Comparison of ENCODE assay signal across 16 cellular contexts in the genomic region with DNA sequence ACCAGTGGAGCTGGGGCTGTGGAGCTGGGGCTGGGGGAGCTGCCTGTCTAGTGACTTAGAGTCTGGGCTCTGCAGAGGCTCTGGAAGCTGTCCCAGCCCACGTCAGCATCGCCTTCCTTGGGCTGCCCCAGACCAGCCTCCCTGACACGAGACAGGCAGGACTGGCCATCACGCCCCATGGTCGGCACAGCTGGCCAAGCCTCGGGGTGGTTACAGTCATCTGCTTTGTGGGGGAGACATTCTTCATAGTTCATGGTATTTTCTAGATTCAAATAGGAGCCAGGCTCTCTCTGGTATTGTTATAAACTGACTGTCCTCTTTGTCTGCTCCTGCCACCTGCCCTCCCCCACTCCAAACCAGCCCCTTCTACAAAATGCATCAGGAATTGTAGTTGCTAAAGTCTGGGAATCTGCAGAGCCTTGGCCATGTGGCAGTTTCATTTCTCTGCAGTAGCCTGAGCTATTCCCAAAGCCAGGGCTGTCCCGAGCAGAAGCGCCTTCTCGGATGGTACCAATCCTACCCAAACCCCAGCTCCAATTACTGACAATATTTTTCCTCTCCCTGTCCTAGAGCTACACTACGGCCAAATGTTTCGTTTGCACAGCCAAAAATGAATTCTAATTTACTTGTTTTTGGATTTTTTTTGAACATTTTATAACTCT. TPM values are rescaled to one million over a fixed set of nuclear protein-coding genes. Genes with fewer than 3 reads are reported as not detected.
DNase-seq lines count a peak whose midpoint lies in the region; ATAC-seq, FAIRE-seq and TF ChIP-seq lines count a peak whose summit lies in the region.
"Had no signal": no experiment of that assay in that cellular context is flagged by ENCODE, and none has a peak within 500 bp of the region (broad histone marks: within the 10 kb centered on the region; RNA-seq: fewer than 3 reads in every experiment).

No MANE protein-coding gene starts in this region.

- no peaks in the 10 kb centered on the region for H4K20me1 ChIP-seq in IMR-90 (ENCODE audit: insufficient read depth, low read length)

- no peak for TF ChIP-seq RAD21 in IMR-90 (IDR thresholded peaks at IDR 0.05; ENCODE audit: low read length)

- 0% methylated on average over 1 of the region's 11 CpGs; no CpG with 5 or more reads in 1 of the 2 experiments for WGBS in IMR-90 (ENCODE audit: extremely low coverage in 2 of 2, insufficient read length in 1 of 2), 2 experiments
- WGBS in mesenchymal stem cell, result 92% methylated on average over 9 of the region's 11 CpGs

- H2AK5ac ChIP-seq in IMR-90 (ENCODE audit: low read depth, low read length) (no peak overlapping the region), mesenchymal stem cell (ENCODE audit: low read length, severe bottlenecking) (no peak overlapping the region)

- no peak for TF ChIP-seq CTCF in IMR-90 (conservative IDR thresholded peaks at IDR 0.05; ENCODE audit: low read depth, low read length)

- H3K4ac ChIP-seq in IMR-90 (ENCODE audit: low read depth, low read length) (no peak overlapping the region), mesenchymal stem cell (ENCODE audit: low read depth in 1 of 2, low read length in 2 of 2) (no peak overlapping the region)

- H2BK120ac ChIP-seq in IMR-90 (ENCODE audit: low read depth, low read length) (no peak overlapping the region), mesenchymal stem cell (ENCODE audit: low read depth, low read length) (no peak overlapping the region)

- CTCF ChIA-PET in IMR-90 (lab: Yijun Ruan, JAX), result interaction anchor here (0.7 to 1.0 kb wide), 2 partner anchors 43 to 311 kb away, joined by 3 read pairs; no protein-coding TSS in a partner anchor

- peak overlapping the region; percentile 1; the same call in 1 of the 2 replicates for H3K4me2 ChIP-seq in IMR-90 (ENCODE audit: low read depth, low read length)
- no peak overlapping the region for H3K4me2 ChIP-seq in mesenchymal stem cell (ENCODE audit: low read length, poor library complexity, severe bottlenecking)

- H4K91ac ChIP-seq in IMR-90 (ENCODE audit: insufficient read depth, low read depth, low read length) (no peak overlapping the region), mesenchymal stem cell (ENCODE audit: low read length) (no peak overlapping the region)

- H3K18ac ChIP-seq in IMR-90 (ENCODE audit: low read depth, low read length) (no peak overlapping the region), mesenchymal stem cell (ENCODE audit: low read depth in 1 of 2, low read length in 2 of 2) (no peak overlapping the region)

- in situ Hi-C loops in IMR-90 (cut with MboI; ENCODE audit: low sequenced_read_pairs), result no loop called here

- H3K27me3 ChIP-seq in IMR-90 (ENCODE audit: control insufficient read depth, insufficient read depth, low read length), result peaks cover 3% of the 10 kb centered on the region
- no peaks in the 10 kb centered on the region for H3K27me3 ChIP-seq in mesenchymal stem cell (ENCODE audit: control insufficient read depth in 1 of 2, insufficient read depth in 1 of 2, low read length in 2 of 2)
- H3K27me3 ChIP-seq: gastroesophageal sphincter, ovary had no signal

- no peak overlapping the region for H2BK20ac ChIP-seq in IMR-90 (ENCODE audit: low read depth, low read length)

- H4K5ac ChIP-seq in IMR-90 (ENCODE audit: low read depth, low read length), result no peak overlapping the region

- intact Hi-C loops in IMR-90 (cut with micrococcal nuclease), result no loop called here

- POLR2A ChIA-PET in IMR-90 (lab: Charles Lee; ENCODE audit: unreplicated experiment), result no interaction called here

- H4K8ac ChIP-seq in IMR-90 (ENCODE audit: low read depth in 2 of 2, low read length in 2 of 2), result no peak overlapping the region
- H4K8ac ChIP-seq in mesenchymal stem cell (ENCODE audit: low read length), result no peak overlapping the region

- H3K27ac ChIP-seq in IMR-90 (ENCODE audit: insufficient read depth, low read length), result no peak overlapping the region
- no peak overlapping the region for H3K27ac ChIP-seq in mesenchymal stem cell (ENCODE audit: low read length, poor library complexity, severe bottlenecking)
- H3K27ac ChIP-seq in temporal lobe (ENCODE audit: low read depth, low read length), result peak overlapping the region; percentile 81
- H3K27ac ChIP-seq: gastroesophageal sphincter, ovary had no signal

- H2AFZ ChIP-seq in IMR-90 (replicated peaks; ENCODE audit: low read length, poor library complexity) (peak overlapping the region; percentile 44), mesenchymal stem cell (ENCODE audit: low read depth, low read length) (no peak overlapping the region)

- H3K4me3 ChIP-seq in IMR-90 (ENCODE audit: insufficient read depth, low read depth, low read length) (no peak overlapping the region), mesenchymal stem cell (ENCODE audit: insufficient read depth in 1 of 2, low read depth in 1 of 2, low read length in 2 of 2) (peak overlapping the region in 1 of 2 experiments; percentile 38)
- H3K4me3 ChIP-seq: gastroesophageal sphincter, ovary had no signal

- no peak overlapping the region for H2AK9ac ChIP-seq in IMR-90 (replicated peaks; ENCODE audit: low read depth, low read length, poor library complexity)

- no peak overlapping the region for H2BK5ac ChIP-seq in IMR-90 (ENCODE audit: low read depth, low read length, poor library complexity, severe bottlenecking)
- no peak overlapping the region for H2BK5ac ChIP-seq in mesenchymal stem cell (ENCODE audit: low read depth, low read length, poor library complexity, severe bottlenecking)

- dilution Hi-C loops in IMR-90 (cut with HindIII; ENCODE audit: low sequenced_read_pairs, unreplicated experiment), result no loop called here

- H3K23ac ChIP-seq in IMR-90 (ENCODE audit: low read depth, low read length), result no peak overlapping the region
- H3K23ac ChIP-seq in mesenchymal stem cell (ENCODE audit: low read length in 2 of 2), result no peak overlapping the region

- H3K9me3 ChIP-seq in IMR-90 (ENCODE audit: control insufficient read depth, insufficient read depth, low read length) (no peaks in the 10 kb centered on the region), mesenchymal stem cell (ENCODE audit: control insufficient read depth, low read length) (peaks cover 11% of the 10 kb centered on the region)
- H3K9me3 ChIP-seq: ovary had no signal

- H3K79me1 ChIP-seq in IMR-90 (ENCODE audit: low read depth in 1 of 2, low read length in 2 of 2), result no peaks in the 10 kb centered on the region
- H3K79me1 ChIP-seq in mesenchymal stem cell (replicated peaks; ENCODE audit: low read length, poor library complexity, severe bottlenecking), result peaks cover 4% of the 10 kb centered on the region

- no peak overlapping the region for H3K9ac ChIP-seq in IMR-90 (ENCODE audit: low read depth, low read length)
- peak overlapping the region; percentile 4 for H3K9ac ChIP-seq in mesenchymal stem cell (ENCODE audit: low read length)

- H2BK15ac ChIP-seq in IMR-90 (ENCODE audit: low read depth, low read length), result no peak overlapping the region
- H2BK15ac ChIP-seq in mesenchymal stem cell (ENCODE audit: low read depth, poor library complexity, severe bottlenecking), result no peak overlapping the region

- TF ChIP-seq POLR2A in IMR-90 (IDR thresholded peaks at IDR 0.05; ENCODE audit: low read depth, low read length), result no peak

- H3K56ac ChIP-seq in IMR-90 (ENCODE audit: extremely low read depth, insufficient read depth, low read length), result no peak overlapping the region

- no peaks in the 10 kb centered on the region for H3K4me1 ChIP-seq in IMR-90 (ENCODE audit: control insufficient read depth, insufficient read depth, low read length)
- peaks cover 6% of the 10 kb centered on the region for H3K4me1 ChIP-seq in mesenchymal stem cell (ENCODE audit: control insufficient read depth, insufficient read depth, low read depth, low read length)
- H3K4me1 ChIP-seq: gastroesophageal sphincter had no signal

- DNase-seq in IMR-90 (peak; percentile 49), epidermal melanocyte (ENCODE audit: insufficient read length, low spot score) (peak; percentile 84), mesenchymal stem cell (no peak), urothelium cell line (ENCODE audit: low spot score) (no peak), NCI-H2107 (lab: John Stamatoyannopoulos, UW) (no peak), COR-L47 (lab: John Stamatoyannopoulos, UW) (no peak)
- DNase-seq: activated CD4-positive, alpha-beta T cell treated with anti-CD3 and anti-CD28 coated beads, Interleukin-2, amount 10 ng/mL, durations not matched to agents 24 days and 14 days; NCI-H2171 treated with DMSO at 0.1 percent for 48 hours; ovary; stimulated activated CD4-positive, alpha-beta T cell treated with anti-CD3 and anti-CD28 coated beads, Interleukin-4, amount 100 ng/mL, for 24 hours; T-helper 2 cell had no signal

- FAIRE-seq in urothelium cell line (lab: Jason Lieb, UNC), result no peak
- FAIRE-seq: colon had no signal

- ATAC-seq in IMR-90 (ENCODE audit: low read depth), result peak; percentile 84
- no peak for ATAC-seq in GM19452 (IDR thresholded peaks at IDR 0.05; ENCODE audit: unreplicated experiment)
- ATAC-seq: activated T-helper 17 cell treated with anti-CD3 and anti-CD28 coated beads, Interleukin-2, amount 50 U/mL, for 72 hours; gastroesophageal sphincter had no signal

- BruUV-seq in IMR-90 (replicated peaks; lab: Mats Ljungman, UMichigan), result no TSS peak

- H2BK12ac ChIP-seq in mesenchymal stem cell (ENCODE audit: low read length in 2 of 2), result no peak overlapping the region

- H3K14ac ChIP-seq in IMR-90 (replicated peaks; ENCODE audit: low read depth, low read length) (no peak overlapping the region), mesenchymal stem cell (ENCODE audit: low read length in 2 of 2) (no peak overlapping the region)

- no peaks in the 10 kb centered on the region for H3K36me3 ChIP-seq in IMR-90 (ENCODE audit: control insufficient read depth, insufficient read depth, low read length)
- H3K36me3 ChIP-seq in mesenchymal stem cell (ENCODE audit: control insufficient read depth in 1 of 2, insufficient read depth in 2 of 2, low read depth in 1 of 2, low read length in 2 of 2), result peaks cover 34 to 85% of the 10 kb centered on the region in 2 experiments
- H3K36me3 ChIP-seq: ovary had no signal

- H3K9me1 ChIP-seq in IMR-90 (ENCODE audit: insufficient read depth, low read length), result peaks cover under 1% of the 10 kb centered on the region; the same call in 1 of the 2 replicates

TF ChIP-seq in IMR-90, 13 proteins besides CTCF, POLR2A, EP300 and RAD21:
- TF ChIP-seq MAFK (IDR thresholded peaks at IDR 0.05; ENCODE audit: low read depth, low read length) (no peak), BHLHE40 (IDR thresholded peaks at IDR 0.05; ENCODE audit: low read depth, low read length) (peak; percentile 31; the same call in 1 of the 2 replicates)

RNA-seq across cellular contexts. Expression of a gene that starts 29.4 kb away (rescaled TPM):
- total RNA-seq in IMR-90 (2012; rRNA removed), result 0.36 and 0.56 TPM in 2 replicates
- 0.74 and 0.80 TPM in 2 replicates for polyA plus RNA-seq in IMR-90 (2012; rRNA removed)
- polyA plus RNA-seq in IMR-90 (2012; cell fraction: cytosol; rRNA removed), result 0.48 and 1.0 TPM in 2 replicates
- 0.44 and 0.78 TPM in 2 replicates for polyA plus RNA-seq in IMR-90 (2012; cell fraction: nucleus; rRNA removed; ENCODE audit: low replicate concordance)
- polyA plus RNA-seq in mesenchymal stem cell (2013, experiment 1 of 2), result 4.5 TPM
- 4.1 TPM for polyA plus RNA-seq in mesenchymal stem cell (2013, experiment 2 of 2)
- total RNA-seq in temporal lobe, result 1.2 TPM
- total RNA-seq: activated CD4-positive, alpha-beta T cell treated with anti-CD3 and anti-CD28 coated beads, Interleukin-2, amount 10 ng/mL, durations not matched to agents 24 days and 14 days; activated T-helper 17 cell treated with anti-CD3 and anti-CD28 coated beads, Interleukin-2, amount 50 U/mL, for 72 hours had no signal

Comparison
In these comparisons a context has a peak if more than half of its experiments do, and no peak if none do; other contexts are left out.
1. DNase-seq: peak in IMR-90 (single experiment) and epidermal melanocyte (single experiment); none in mesenchymal stem cell (single experiment), urothelium cell line (single experiment), NCI-H2107 (single experiment) and COR-L47 (single experiment).